In the genomic region with DNA sequence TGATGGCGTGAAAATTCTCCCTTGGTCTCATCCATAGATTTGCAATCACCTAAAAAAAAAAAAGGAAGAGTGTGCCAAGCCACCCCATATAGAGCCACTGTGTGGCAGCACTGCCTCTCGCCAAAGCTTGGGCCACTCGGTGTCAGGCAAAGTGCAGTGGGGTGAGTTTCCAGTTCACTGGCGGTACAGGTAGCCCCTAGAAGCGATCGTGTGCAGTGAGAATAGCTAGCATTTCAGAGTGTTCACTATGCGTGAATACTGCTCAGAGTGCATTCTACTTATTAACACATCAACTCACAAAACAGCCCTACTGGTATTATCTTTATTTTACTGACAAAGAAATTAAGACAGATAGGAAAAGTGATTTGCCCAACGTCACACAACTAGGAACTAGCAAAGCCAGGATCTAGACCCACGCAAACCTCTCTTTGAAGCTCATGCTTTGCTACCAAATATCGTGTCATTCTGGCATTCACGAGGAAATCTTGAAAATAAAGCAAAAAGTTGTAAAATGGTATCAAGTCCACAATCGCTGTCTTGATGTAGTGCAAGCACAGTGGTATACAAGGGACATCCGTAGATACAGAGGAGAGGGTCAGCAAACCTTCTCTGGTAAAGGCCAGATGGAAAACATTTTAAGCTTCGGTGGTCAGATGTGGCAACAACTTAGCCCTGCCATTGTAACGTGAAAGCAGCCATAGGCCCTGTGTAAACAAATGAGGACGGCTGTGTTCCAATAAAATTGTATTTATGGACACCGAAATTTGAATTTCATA, we compare ENCODE assay signal across 8 cellular contexts. TPM values are rescaled to one million over a fixed set of nuclear protein-coding genes. Genes with fewer than 3 reads are reported as not detected.
DNase-seq lines count a peak whose midpoint lies in the region; ATAC-seq and TF ChIP-seq lines count a peak whose summit lies in the region.

No MANE protein-coding gene starts in this region.

- POLR2A ChIA-PET in activated CD4-positive, alpha-beta memory T cell treated with anti-CD3 and anti-CD28 coated beads, Interleukin-2, amount 10 ng/mL, durations not matched to agents 7 days and 5 days (lab: Charles Lee): interaction anchor here (0.8 kb wide), 1 partner anchor 11 kb away, joined by 4 read pairs; no protein-coding TSS in a partner anchor
- POLR2A ChIA-PET in naive thymus-derived CD4-positive, alpha-beta T cell (lab: Charles Lee): interaction anchor here (0.6 to 0.7 kb wide), 2 partner anchors 8 to 223 kb away, joined by 3 read pairs; no protein-coding TSS in a partner anchor

- peaks cover 5% of the 10 kb centered on the region for H3K27me3 Mint-ChIP-seq in activated CD4-positive, alpha-beta memory T cell treated with anti-CD3 and anti-CD28 coated beads, Interleukin-2, amount 10 ng/mL, durations not matched to agents 7 days and 5 days
- H3K27me3 Mint-ChIP-seq in naive thymus-derived CD4-positive, alpha-beta T cell: peaks cover 0 to 11% (median 7%) of the 10 kb centered on the region in 5 donors

- no peak overlapping the region for H3K4me3 Mint-ChIP-seq in activated CD4-positive, alpha-beta memory T cell treated with anti-CD3 and anti-CD28 coated beads, Interleukin-2, amount 10 ng/mL, durations not matched to agents 7 days and 5 days
- H3K4me3 Mint-ChIP-seq in naive thymus-derived CD4-positive, alpha-beta T cell: peak overlapping the region in 5 of 10 donors; percentile 8 to 40 (median 12)

- H3K9me3 ChIP-seq in esophagus muscularis mucosa (no peaks in the 10 kb centered on the region), aorta (ENCODE audit: control insufficient read depth, low read length) (no peaks in the 10 kb centered on the region)
- no peaks in the 10 kb centered on the region for H3K9me3 ChIP-seq in naive thymus-derived CD4-positive, alpha-beta T cell (ENCODE audit: control insufficient read depth in 2 of 3, low read length in 3 of 3)

- H3K4me3 ChIP-seq in esophagus muscularis mucosa: peak overlapping the region; percentile 4 to 22 (median 20)
- no peak overlapping the region for H3K4me3 ChIP-seq in naive thymus-derived CD4-positive, alpha-beta T cell (ENCODE audit: low read length)
- H3K4me3 ChIP-seq in aorta (ENCODE audit: low read length in 2 of 2): peak overlapping the region in 1 of 2 donors; percentile 26

- no peaks in the 10 kb centered on the region for H3K36me3 Mint-ChIP-seq in activated CD4-positive, alpha-beta memory T cell treated with anti-CD3 and anti-CD28 coated beads, Interleukin-2, amount 10 ng/mL, durations not matched to agents 7 days and 5 days (ENCODE audit: low read depth)
- no peaks in the 10 kb centered on the region for H3K36me3 Mint-ChIP-seq in naive thymus-derived CD4-positive, alpha-beta T cell

- intact Hi-C loops in esophagus muscularis mucosa (cut with DNase I): loop anchor here (1.0 to 5.0 kb wide), 2 partner anchors 107 to 183 kb away; no protein-coding TSS in a partner anchor
- intact Hi-C loops in naive thymus-derived CD4-positive, alpha-beta T cell (cut with micrococcal nuclease): loop anchor here (1.0 to 2.0 kb wide), 7 partner anchors 19 to 559 kb away; a partner anchor contains a TSS
- intact Hi-C loops in aorta (cut with DNase I): loop anchor here (1.0 to 10.0 kb wide), 3 partner anchors 112 to 184 kb away; a partner anchor contains a TSS

- H3K27ac ChIP-seq in esophagus muscularis mucosa (replicated peaks in 1 of 4) (peak overlapping the region; percentile 68 to 74 (median 70)), aorta (ENCODE audit: low read depth in 1 of 2, low read length in 2 of 2) (peak overlapping the region; percentile 68 to 82)
- H3K27ac ChIP-seq in naive thymus-derived CD4-positive, alpha-beta T cell (ENCODE audit: low read depth, low read length): no peak overlapping the region

- H3K4me1 ChIP-seq in esophagus muscularis mucosa: peaks cover 14 to 19% (median 18%) of the 10 kb centered on the region in 4 donors
- no peaks in the 10 kb centered on the region for H3K4me1 ChIP-seq in naive thymus-derived CD4-positive, alpha-beta T cell (ENCODE audit: control insufficient read depth in 2 of 2, insufficient read depth in 2 of 2, low read length in 2 of 2)
- H3K4me1 ChIP-seq in aorta (ENCODE audit: control insufficient read depth in 1 of 2, insufficient read depth in 2 of 2, low read length in 2 of 2): peaks cover 0 to 2% of the 10 kb centered on the region in 2 donors

- H3K36me3 ChIP-seq in esophagus muscularis mucosa (no peaks in the 10 kb centered on the region), aorta (ENCODE audit: control insufficient read depth in 1 of 2, insufficient read depth in 2 of 2, low read length in 1 of 2) (no peaks in the 10 kb centered on the region)
- H3K36me3 ChIP-seq in naive thymus-derived CD4-positive, alpha-beta T cell (ENCODE audit: control insufficient read depth in 2 of 3, insufficient read depth in 3 of 3, low read length in 3 of 3): no peaks in the 10 kb centered on the region

- peak; percentile 97 for ATAC-seq in GM19463 (IDR thresholded peaks at IDR 0.05; ENCODE audit: unreplicated experiment)
- ATAC-seq in HG03439 (IDR thresholded peaks at IDR 0.05; ENCODE audit: unreplicated experiment): peak; percentile 90
- peak; percentile 94 for ATAC-seq in naive thymus-derived CD4-positive, alpha-beta T cell
- ATAC-seq in aorta (ENCODE audit: low FRiP score): peak; percentile 87

- no peak overlapping the region for H3K27ac Mint-ChIP-seq in activated CD4-positive, alpha-beta memory T cell treated with anti-CD3 and anti-CD28 coated beads, Interleukin-2, amount 10 ng/mL, durations not matched to agents 7 days and 5 days
- H3K27ac Mint-ChIP-seq in naive thymus-derived CD4-positive, alpha-beta T cell: peak overlapping the region in 1 of 9 donors; percentile 28

- H3K27me3 ChIP-seq in esophagus muscularis mucosa (no peaks in the 10 kb centered on the region), aorta (ENCODE audit: control insufficient read depth in 1 of 2, insufficient read depth in 2 of 2, low read length in 1 of 2) (no peaks in the 10 kb centered on the region)
- no peaks in the 10 kb centered on the region for H3K27me3 ChIP-seq in naive thymus-derived CD4-positive, alpha-beta T cell (ENCODE audit: control insufficient read depth in 2 of 2, insufficient read depth in 2 of 2, low read length in 2 of 2)

- TF ChIP-seq POLR2A in esophagus muscularis mucosa (IDR thresholded peaks at IDR 0.05; ENCODE audit: low read depth): no peak

- peak; percentile 71 to 78 (median 74) for TF ChIP-seq CTCF in esophagus muscularis mucosa (IDR thresholded peaks at IDR 0.05)

- 43% methylated on average over 17 of the region's 17 CpGs for WGBS in esophagus muscularis mucosa
- 19 to 22% methylated on average over 17 of the region's 17 CpGs for whole genome bisulfite sequencing in aorta, 2 donors

- DNase-seq in DMS114 treated with DMSO at 0.1 percent for 48 hours (lab: John Stamatoyannopoulos, UW; ENCODE audit: unreplicated experiment) (peak; percentile 37), NCI-H460 (ENCODE audit: extremely low read depth, low read depth) (peak; percentile 65), esophagus muscularis mucosa (ENCODE audit: extremely low spot score) (no peak), aorta (peak; percentile 76 to 81)
- DNase-seq in activated CD4-positive, alpha-beta memory T cell treated with anti-CD3 and anti-CD28 coated beads, Interleukin-2, amount 10 ng/mL, durations not matched to agents 7 days and 5 days: peak; percentile 36
- peak in 8 of 9 donors; percentile 9 to 53 (median 39) for DNase-seq in naive thymus-derived CD4-positive, alpha-beta T cell

- no peak for TF ChIP-seq EP300 in esophagus muscularis mucosa (IDR thresholded peaks at IDR 0.05)

- H3K9me3 Mint-ChIP-seq in activated CD4-positive, alpha-beta memory T cell treated with anti-CD3 and anti-CD28 coated beads, Interleukin-2, amount 10 ng/mL, durations not matched to agents 7 days and 5 days: no peaks in the 10 kb centered on the region
- H3K9me3 Mint-ChIP-seq in naive thymus-derived CD4-positive, alpha-beta T cell: no peaks in the 10 kb centered on the region

- peaks cover 3% of the 10 kb centered on the region for H3K4me1 Mint-ChIP-seq in activated CD4-positive, alpha-beta memory T cell treated with anti-CD3 and anti-CD28 coated beads, Interleukin-2, amount 10 ng/mL, durations not matched to agents 7 days and 5 days
- H3K4me1 Mint-ChIP-seq in naive thymus-derived CD4-positive, alpha-beta T cell: peaks cover 0 to 7% (median 5%) of the 10 kb centered on the region in 7 donors

- CTCF ChIA-PET in activated CD4-positive, alpha-beta memory T cell treated with anti-CD3 and anti-CD28 coated beads, Interleukin-2, amount 10 ng/mL, durations not matched to agents 7 days and 5 days (lab: Charles Lee): interaction anchor here (0.7 to 2.4 kb wide), 11 partner anchors 11 to 291 kb away, joined by 3 to 15 read pairs (median 3); a partner anchor contains a TSS
- CTCF ChIA-PET in naive thymus-derived CD4-positive, alpha-beta T cell (lab: Charles Lee): interaction anchor here (1.0 to 2.7 kb wide), 4 partner anchors 18 to 560 kb away, joined by 3 to 20 read pairs (median 4); no protein-coding TSS in a partner anchor

RNA-seq across cellular contexts. Expression of a gene that starts 10.4 kb away (rescaled TPM):
- 34.4 TPM in 2 replicates for total RNA-seq in NCI-H460 (2014; rRNA removed; shearing (Covaris generic))
- 17.4 and 18.9 TPM in 2 replicates for polyA plus RNA-seq in NCI-H460 (2014; cell fraction: nucleus; rRNA removed)
- 1 to 10 TPM; 3.0 to 3.1 TPM for total RNA-seq in activated CD4-positive, alpha-beta memory T cell treated with anti-CD3 and anti-CD28 coated beads, Interleukin-2, amount 10 ng/mL, durations not matched to agents 7 days and 5 days
- total RNA-seq in esophagus muscularis mucosa: 10 to 100 TPM; 15.8 to 23.2 (median 19.4) TPM
- total RNA-seq in naive thymus-derived CD4-positive, alpha-beta T cell: 1 to 10 TPM; 3.2 to 8.5 (median 3.8) TPM
- polyA plus RNA-seq in naive thymus-derived CD4-positive, alpha-beta T cell: under 1 TPM; 0.45 to 0.91 TPM
- 10 to 100 TPM; 14.6 to 18.6 TPM for total RNA-seq in aorta
- polyA plus RNA-seq in aorta: 1 to 10 TPM; 3.4 to 3.9 TPM
